Comparison of ENCODE assay signal across 8 cellular contexts in genomic region chr6:57221191-57221935, GRCh38. TPM values are rescaled to one million over a fixed set of nuclear protein-coding genes. Genes with fewer than 3 reads are reported as not detected.
DNase-seq lines count a peak whose midpoint lies in the region; ATAC-seq, FAIRE-seq and TF ChIP-seq lines count a peak whose summit lies in the region.

No MANE protein-coding gene starts in this region.

- DNase-seq in DMS53 treated with DMSO at 0.1 percent for 48 hours (lab: John Stamatoyannopoulos, UW; ENCODE audit: unreplicated experiment) = peak; percentile 8
- peak; percentile 55 for DNase-seq in HPDE6-E6E7 (ENCODE audit: extremely low spot score)
- DNase-seq in RCC 7860 (ENCODE audit: low spot score) = peak; percentile 21
- DNase-seq in activated naive CD4-positive, alpha-beta T cell treated with Interleukin-2 at 50 U/mL for 16 hours = peak; percentile 46
- peak; percentile 74 for DNase-seq in glutamatergic neuron
- DNase-seq in omental fat pad (ENCODE audit: low spot score) = no peak
- peak; percentile 19 for DNase-seq in tibial nerve (ENCODE audit: low spot score in 2 of 2)

- H3K9me3 Mint-ChIP-seq in glutamatergic neuron (ENCODE audit: unreplicated experiment) = peaks cover 4% of the 10 kb centered on the region

- FAIRE-seq in RCC 7860 (lab: Jason Lieb, UNC) = no peak

- peak in 1 of 2 donors; percentile 4 for TF ChIP-seq EP300 in tibial nerve (IDR thresholded peaks at IDR 0.05)

- peaks cover 0 to 17% (median 1%) of the 10 kb centered on the region in 4 donors for H3K4me1 ChIP-seq in tibial nerve

- no peak for TF ChIP-seq POLR2A in tibial nerve (IDR thresholded peaks at IDR 0.05)

- H3K4me1 Mint-ChIP-seq in glutamatergic neuron (ENCODE audit: low read depth, unreplicated experiment) = peaks cover 4% of the 10 kb centered on the region

- peak overlapping the region; percentile 24 for H3K27ac Mint-ChIP-seq in glutamatergic neuron (ENCODE audit: unreplicated experiment)

- H3K27me3 Mint-ChIP-seq in glutamatergic neuron (ENCODE audit: unreplicated experiment) = no peaks in the 10 kb centered on the region

- ATAC-seq in GM21360 (IDR thresholded peaks at IDR 0.05; ENCODE audit: unreplicated experiment) = peak; percentile 53
- ATAC-seq in omental fat pad (ENCODE audit: low FRiP score) = peak; percentile 85

- no peaks in the 10 kb centered on the region for H3K36me3 ChIP-seq in tibial nerve

- H3K27me3 ChIP-seq in tibial nerve = no peaks in the 10 kb centered on the region

- no peaks in the 10 kb centered on the region for H3K9me3 ChIP-seq in tibial nerve

- H3K36me3 Mint-ChIP-seq in glutamatergic neuron (ENCODE audit: unreplicated experiment) = no peaks in the 10 kb centered on the region

- H3K4me3 ChIP-seq in tibial nerve = peak overlapping the region; percentile 80 to 99 (median 90)

- WGBS in tibial nerve, 2 donors = 0% methylated on average over 25 to 35 of the region's 38 CpGs

- H3K4me3 Mint-ChIP-seq in glutamatergic neuron (ENCODE audit: unreplicated experiment) = peak overlapping the region; percentile 93

- peak overlapping the region; percentile 81 to 94 (median 86) for H3K27ac ChIP-seq in tibial nerve

- TF ChIP-seq CTCF in glutamatergic neuron (IDR thresholded peaks at IDR 0.05; ENCODE audit: partially characterized antibody, unreplicated experiment) (peak; percentile 59), omental fat pad (IDR thresholded peaks at IDR 0.05) (no peak), tibial nerve (IDR thresholded peaks at IDR 0.05) (peak; percentile 14 to 84 (median 41))

RNA-seq across cellular contexts. Expression of gene RAB23, which starts 0.7 kb away (rescaled TPM):
- total RNA-seq in glutamatergic neuron (ENCODE audit: unreplicated experiment) = 4.0 TPM
- total RNA-seq in omental fat pad = 10 to 100 TPM in 1 of 4 donors, 1 to 10 TPM in 3; 3.0 to 10.6 (median 7.5) TPM
- 10 to 100 TPM; 17.1 to 26.8 (median 20.1) TPM for total RNA-seq in tibial nerve

RNA-seq across cellular contexts. Expression of gene BAG2, which starts 49.2 kb away (rescaled TPM):
- total RNA-seq in glutamatergic neuron (ENCODE audit: unreplicated experiment) (1.2 TPM), omental fat pad (1 to 10 TPM; 3.0 to 6.6 (median 4.6) TPM), tibial nerve (1 to 10 TPM; 5.3 to 7.5 (median 5.7) TPM)

Comparison
In these comparisons a context has a peak if more than half of its experiments do, and no peak if none do; other contexts are left out.
1. CTCF ChIP-seq: peak in glutamatergic neuron (single experiment) and tibial nerve (5 of 5); none in omental fat pad (0 of 3).